In the genomic region with DNA sequence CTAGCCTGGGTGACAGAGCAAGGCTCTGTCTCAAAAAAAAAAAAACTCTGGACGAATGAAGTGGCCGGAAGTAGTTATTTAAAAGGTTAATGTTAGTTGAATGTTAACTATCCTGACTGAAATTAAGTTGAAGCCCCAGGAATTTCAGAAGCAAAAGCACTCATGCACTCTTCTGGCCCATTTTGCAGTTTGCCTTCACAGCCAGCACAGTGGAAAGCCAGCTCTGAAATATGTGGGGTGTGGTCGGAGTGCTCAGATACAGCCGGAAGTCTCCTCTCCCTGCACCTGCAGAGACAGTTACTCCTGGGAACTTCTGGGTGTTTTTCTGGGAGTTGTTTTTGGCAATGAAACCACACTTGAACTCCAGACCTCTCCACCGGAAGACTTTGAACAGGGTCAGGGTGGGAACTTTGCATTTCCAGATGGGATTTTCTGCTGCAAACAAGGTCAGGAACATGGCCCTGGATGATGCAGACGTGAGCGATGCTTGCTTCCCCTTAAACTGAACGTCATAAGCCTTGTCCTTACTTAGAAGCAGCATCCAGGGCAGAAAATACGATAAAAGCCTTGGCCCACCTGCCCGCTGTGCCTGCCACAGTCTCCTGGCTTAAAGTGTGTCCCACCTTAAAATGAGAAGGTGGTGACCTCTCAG, we compare ENCODE assay signal across 1 cellular context.
TF ChIP-seq lines count a peak whose summit lies in the region.

No MANE protein-coding gene starts in this region.

TF ChIP-seq in H1, 55 proteins besides CTCF, POLR2A, EP300 and RAD21:
- TF ChIP-seq NRF1 (IDR thresholded peaks at IDR 0.05; ENCODE audit: low read depth, low read length) = no peak
- TF ChIP-seq SIN3A (conservative IDR thresholded peaks at IDR 0.05 in 1 of 2, IDR thresholded peaks at IDR 0.05 in 1 of 2; ENCODE audit: low read depth in 1 of 2, low read length in 2 of 2) = no peak
- TF ChIP-seq SIX5 (IDR thresholded peaks at IDR 0.05; ENCODE audit: low read depth, low read length) = no peak
- no peak for TF ChIP-seq SIRT6 (IDR thresholded peaks at IDR 0.05; ENCODE audit: low read length)
- no peak for TF ChIP-seq BACH1 (IDR thresholded peaks at IDR 0.05; ENCODE audit: low read length)
- TF ChIP-seq ASH2L (IDR thresholded peaks at IDR 0.05; ENCODE audit: low read length) = no peak
- no peak for TF ChIP-seq JUN (IDR thresholded peaks at IDR 0.05; ENCODE audit: low read depth, low read length)
- TF ChIP-seq HDAC2 (IDR thresholded peaks at IDR 0.05; ENCODE audit: borderline replicate concordance in 1 of 2, low read depth in 2 of 2, low read length in 2 of 2) = no peak
- TF ChIP-seq POLR2AphosphoS5 (IDR thresholded peaks at IDR 0.05; ENCODE audit: low read depth, low read length) = no peak
- no peak for TF ChIP-seq EGR1 (IDR thresholded peaks at IDR 0.05; ENCODE audit: borderline replicate concordance, low read depth, low read length)
- TF ChIP-seq TEAD4 (IDR thresholded peaks at IDR 0.05; ENCODE audit: low read depth, low read length) = no peak
- TF ChIP-seq, protein P1, sequence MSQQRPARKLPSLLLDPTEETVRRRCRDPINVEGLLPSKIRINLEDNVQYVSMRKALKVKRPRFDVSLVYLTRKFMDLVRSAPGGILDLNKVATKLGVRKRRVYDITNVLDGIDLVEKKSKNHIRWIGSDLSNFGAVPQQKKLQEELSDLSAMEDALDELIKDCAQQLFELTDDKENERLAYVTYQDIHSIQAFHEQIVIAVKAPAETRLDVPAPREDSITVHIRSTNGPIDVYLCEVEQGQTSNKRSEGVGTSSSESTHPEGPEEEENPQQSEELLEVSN (IDR thresholded peaks at IDR 0.05) = no peak
- no peak for TF ChIP-seq CEBPB (IDR thresholded peaks at IDR 0.05; ENCODE audit: low read depth, low read length)
- no peak for TF ChIP-seq CBX8 (IDR thresholded peaks at IDR 0.05; ENCODE audit: borderline replicate concordance, low read depth, low read length)
- TF ChIP-seq SP2 (IDR thresholded peaks at IDR 0.05; ENCODE audit: low read length) = no peak
- TF ChIP-seq SP4 (IDR thresholded peaks at IDR 0.05; ENCODE audit: low read length) = no peak
- TF ChIP-seq TBP (IDR thresholded peaks at IDR 0.05; ENCODE audit: low read depth, low read length) = no peak
- TF ChIP-seq, protein P2, sequence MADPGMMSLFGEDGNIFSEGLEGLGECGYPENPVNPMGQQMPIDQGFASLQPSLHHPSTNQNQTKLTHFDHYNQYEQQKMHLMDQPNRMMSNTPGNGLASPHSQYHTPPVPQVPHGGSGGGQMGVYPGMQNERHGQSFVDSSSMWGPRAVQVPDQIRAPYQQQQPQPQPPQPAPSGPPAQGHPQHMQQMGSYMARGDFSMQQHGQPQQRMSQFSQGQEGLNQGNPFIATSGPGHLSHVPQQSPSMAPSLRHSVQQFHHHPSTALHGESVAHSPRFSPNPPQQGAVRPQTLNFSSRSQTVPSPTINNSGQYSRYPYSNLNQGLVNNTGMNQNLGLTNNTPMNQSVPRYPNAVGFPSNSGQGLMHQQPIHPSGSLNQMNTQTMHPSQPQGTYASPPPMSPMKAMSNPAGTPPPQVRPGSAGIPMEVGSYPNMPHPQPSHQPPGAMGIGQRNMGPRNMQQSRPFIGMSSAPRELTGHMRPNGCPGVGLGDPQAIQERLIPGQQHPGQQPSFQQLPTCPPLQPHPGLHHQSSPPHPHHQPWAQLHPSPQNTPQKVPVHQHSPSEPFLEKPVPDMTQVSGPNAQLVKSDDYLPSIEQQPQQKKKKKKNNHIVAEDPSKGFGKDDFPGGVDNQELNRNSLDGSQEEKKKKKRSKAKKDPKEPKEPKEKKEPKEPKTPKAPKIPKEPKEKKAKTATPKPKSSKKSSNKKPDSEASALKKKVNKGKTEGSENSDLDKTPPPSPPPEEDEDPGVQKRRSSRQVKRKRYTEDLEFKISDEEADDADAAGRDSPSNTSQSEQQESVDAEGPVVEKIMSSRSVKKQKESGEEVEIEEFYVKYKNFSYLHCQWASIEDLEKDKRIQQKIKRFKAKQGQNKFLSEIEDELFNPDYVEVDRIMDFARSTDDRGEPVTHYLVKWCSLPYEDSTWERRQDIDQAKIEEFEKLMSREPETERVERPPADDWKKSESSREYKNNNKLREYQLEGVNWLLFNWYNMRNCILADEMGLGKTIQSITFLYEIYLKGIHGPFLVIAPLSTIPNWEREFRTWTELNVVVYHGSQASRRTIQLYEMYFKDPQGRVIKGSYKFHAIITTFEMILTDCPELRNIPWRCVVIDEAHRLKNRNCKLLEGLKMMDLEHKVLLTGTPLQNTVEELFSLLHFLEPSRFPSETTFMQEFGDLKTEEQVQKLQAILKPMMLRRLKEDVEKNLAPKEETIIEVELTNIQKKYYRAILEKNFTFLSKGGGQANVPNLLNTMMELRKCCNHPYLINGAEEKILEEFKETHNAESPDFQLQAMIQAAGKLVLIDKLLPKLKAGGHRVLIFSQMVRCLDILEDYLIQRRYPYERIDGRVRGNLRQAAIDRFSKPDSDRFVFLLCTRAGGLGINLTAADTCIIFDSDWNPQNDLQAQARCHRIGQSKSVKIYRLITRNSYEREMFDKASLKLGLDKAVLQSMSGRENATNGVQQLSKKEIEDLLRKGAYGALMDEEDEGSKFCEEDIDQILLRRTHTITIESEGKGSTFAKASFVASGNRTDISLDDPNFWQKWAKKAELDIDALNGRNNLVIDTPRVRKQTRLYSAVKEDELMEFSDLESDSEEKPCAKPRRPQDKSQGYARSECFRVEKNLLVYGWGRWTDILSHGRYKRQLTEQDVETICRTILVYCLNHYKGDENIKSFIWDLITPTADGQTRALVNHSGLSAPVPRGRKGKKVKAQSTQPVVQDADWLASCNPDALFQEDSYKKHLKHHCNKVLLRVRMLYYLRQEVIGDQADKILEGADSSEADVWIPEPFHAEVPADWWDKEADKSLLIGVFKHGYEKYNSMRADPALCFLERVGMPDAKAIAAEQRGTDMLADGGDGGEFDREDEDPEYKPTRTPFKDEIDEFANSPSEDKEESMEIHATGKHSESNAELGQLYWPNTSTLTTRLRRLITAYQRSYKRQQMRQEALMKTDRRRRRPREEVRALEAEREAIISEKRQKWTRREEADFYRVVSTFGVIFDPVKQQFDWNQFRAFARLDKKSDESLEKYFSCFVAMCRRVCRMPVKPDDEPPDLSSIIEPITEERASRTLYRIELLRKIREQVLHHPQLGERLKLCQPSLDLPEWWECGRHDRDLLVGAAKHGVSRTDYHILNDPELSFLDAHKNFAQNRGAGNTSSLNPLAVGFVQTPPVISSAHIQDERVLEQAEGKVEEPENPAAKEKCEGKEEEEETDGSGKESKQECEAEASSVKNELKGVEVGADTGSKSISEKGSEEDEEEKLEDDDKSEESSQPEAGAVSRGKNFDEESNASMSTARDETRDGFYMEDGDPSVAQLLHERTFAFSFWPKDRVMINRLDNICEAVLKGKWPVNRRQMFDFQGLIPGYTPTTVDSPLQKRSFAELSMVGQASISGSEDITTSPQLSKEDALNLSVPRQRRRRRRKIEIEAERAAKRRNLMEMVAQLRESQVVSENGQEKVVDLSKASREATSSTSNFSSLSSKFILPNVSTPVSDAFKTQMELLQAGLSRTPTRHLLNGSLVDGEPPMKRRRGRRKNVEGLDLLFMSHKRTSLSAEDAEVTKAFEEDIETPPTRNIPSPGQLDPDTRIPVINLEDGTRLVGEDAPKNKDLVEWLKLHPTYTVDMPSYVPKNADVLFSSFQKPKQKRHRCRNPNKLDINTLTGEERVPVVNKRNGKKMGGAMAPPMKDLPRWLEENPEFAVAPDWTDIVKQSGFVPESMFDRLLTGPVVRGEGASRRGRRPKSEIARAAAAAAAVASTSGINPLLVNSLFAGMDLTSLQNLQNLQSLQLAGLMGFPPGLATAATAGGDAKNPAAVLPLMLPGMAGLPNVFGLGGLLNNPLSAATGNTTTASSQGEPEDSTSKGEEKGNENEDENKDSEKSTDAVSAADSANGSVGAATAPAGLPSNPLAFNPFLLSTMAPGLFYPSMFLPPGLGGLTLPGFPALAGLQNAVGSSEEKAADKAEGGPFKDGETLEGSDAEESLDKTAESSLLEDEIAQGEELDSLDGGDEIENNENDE (IDR thresholded peaks at IDR 0.05; ENCODE audit: insufficient replicate concordance, low read length) = no peak
- TF ChIP-seq KDM4A (IDR thresholded peaks at IDR 0.05; ENCODE audit: low read depth, low read length, severe bottlenecking) = no peak
